ENCODE assay signal across 9 cellular contexts in the genomic region with DNA sequence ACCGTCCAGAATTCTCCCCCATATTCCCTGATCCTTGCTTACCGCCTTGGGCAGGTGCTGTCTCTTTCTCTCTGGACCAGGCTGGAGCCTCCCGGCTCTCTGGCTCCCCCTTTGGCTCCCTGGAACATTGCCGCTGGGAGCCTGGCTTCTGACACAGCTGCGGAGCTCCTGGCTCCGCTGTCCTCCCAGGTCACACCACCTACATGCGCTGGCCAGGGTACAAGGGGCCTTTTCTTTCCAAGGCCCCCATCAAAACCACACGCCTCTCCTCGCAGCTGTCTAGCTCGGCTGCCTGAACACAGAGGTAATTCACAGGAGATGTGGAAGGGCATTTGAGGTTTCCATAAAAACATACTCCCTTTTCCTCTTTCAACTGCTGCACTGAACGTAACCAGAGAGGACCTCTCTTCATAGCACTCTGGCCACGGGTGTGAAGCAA. TPM values are rescaled to one million over a fixed set of nuclear protein-coding genes. Genes with fewer than 3 reads are reported as not detected.
DNase-seq lines count a peak whose midpoint lies in the region; ATAC-seq and TF ChIP-seq lines count a peak whose summit lies in the region.
"Had no signal": no experiment of that assay in that cellular context is flagged by ENCODE, and none has a peak within 500 bp of the region (broad histone marks: within the 10 kb centered on the region; RNA-seq: fewer than 3 reads in every experiment).

No MANE protein-coding gene starts in this region.

- no peaks in the 10 kb centered on the region for H3K9me3 ChIP-seq in OCI-LY7 (ENCODE audit: low read length)

- no peak for TF ChIP-seq EP300 in Ishikawa (IDR thresholded peaks at IDR 0.05; ENCODE audit: borderline replicate concordance)

- peaks cover 3% of the 10 kb centered on the region for H3K27me3 ChIP-seq in kidney epithelial cell (ENCODE audit: control insufficient read depth, insufficient read depth, low read length)

- no peak for ATAC-seq in GM18519 (IDR thresholded peaks at IDR 0.05; ENCODE audit: low FRiP score, unreplicated experiment)

- POLR2A ChIA-PET in OCI-LY7 (lab: Charles Lee) = no interaction called here
- POLR2A ChIA-PET in MCF 10A (lab: Yijun Ruan, JAX) = interaction anchor here (0.5 kb wide), 1 partner anchor 230 kb away, joined by 5 read pairs; no protein-coding TSS in a partner anchor

- no peak overlapping the region for H2AFZ ChIP-seq in OCI-LY7 (ENCODE audit: low read length)

- CTCF ChIA-PET in OCI-LY7 (lab: Charles Lee; ENCODE audit: unreplicated experiment) (interaction anchor here (0.7 kb wide), 1 partner anchor 9 kb away, joined by 3 read pairs; no protein-coding TSS in a partner anchor), MCF 10A (lab: Yijun Ruan, JAX) (interaction anchor here (0.5 to 7.5 kb wide), 38 partner anchors 10 to 1188 kb away, joined by 3 to 88 read pairs (median 3); no protein-coding TSS in a partner anchor)

- H4K20me1 ChIP-seq in OCI-LY7 (ENCODE audit: insufficient read depth, low read length) = no peaks in the 10 kb centered on the region

- H3K4me3 Mint-ChIP-seq in MCF 10A (ENCODE audit: unreplicated experiment) = no peak overlapping the region

- H3K36me3 ChIP-seq in OCI-LY7 (ENCODE audit: insufficient read depth, low read length) (no peaks in the 10 kb centered on the region), kidney epithelial cell (ENCODE audit: control insufficient read depth, insufficient read depth, low read length) (no peaks in the 10 kb centered on the region)

- no peaks in the 10 kb centered on the region for H3K4me1 Mint-ChIP-seq in MCF 10A (ENCODE audit: insufficient read depth, unreplicated experiment)

- no peak overlapping the region for H3K4me2 ChIP-seq in OCI-LY7 (ENCODE audit: low read length)

- H3K27ac ChIP-seq in OCI-LY7 (ENCODE audit: low read depth, low read length, poor library complexity, severe bottlenecking) (no peak overlapping the region), substantia nigra (ENCODE audit: low read depth, low read length, poor library complexity, severe bottlenecking) (no peak overlapping the region)

- no peak overlapping the region for H3K27ac Mint-ChIP-seq in MCF 10A (ENCODE audit: low read depth, unreplicated experiment)
- H3K27ac Mint-ChIP-seq: CD4-positive, alpha-beta memory T cell had no signal

- intact Hi-C loops in OCI-LY7 (cut with micrococcal nuclease; ENCODE audit: unreplicated experiment) = no loop called here
- intact Hi-C loops in MCF 10A (cut with micrococcal nuclease) = no loop called here

- H3K4me3 ChIP-seq in OCI-LY7 (ENCODE audit: low read depth, low read length, poor library complexity, severe bottlenecking) = no peak overlapping the region
- no peak overlapping the region for H3K4me3 ChIP-seq in kidney epithelial cell (ENCODE audit: low read depth, low read length)

- TF ChIP-seq RAD21 in Ishikawa (IDR thresholded peaks at IDR 0.05; ENCODE audit: low read depth) = peak; percentile 61

- no peaks in the 10 kb centered on the region for H3K27me3 Mint-ChIP-seq in MCF 10A (ENCODE audit: insufficient read depth, unreplicated experiment)

- TF ChIP-seq CTCF in OCI-LY7 (conservative IDR thresholded peaks at IDR 0.05; ENCODE audit: low read length) (peak; percentile 65), MCF 10A (IDR thresholded peaks at IDR 0.05; ENCODE audit: unreplicated experiment) (peak; percentile 94), kidney epithelial cell (IDR thresholded peaks at IDR 0.05; ENCODE audit: insufficient read depth, low read length, poor library complexity, severe bottlenecking) (peak; percentile 93)

- H3K9me3 Mint-ChIP-seq in MCF 10A (ENCODE audit: unreplicated experiment) = peaks cover 2% of the 10 kb centered on the region

- no peaks in the 10 kb centered on the region for H3K4me1 ChIP-seq in OCI-LY7 (ENCODE audit: insufficient read depth, low read length, poor library complexity, severe bottlenecking)

- DNase-seq in activated CD8-positive, alpha-beta memory T cell treated with anti-CD3 and anti-CD28 coated beads for 24 hours = peak; percentile 63
- no peak for DNase-seq in activated CD8-positive, alpha-beta memory T cell treated with anti-CD3 and anti-CD28 coated beads, Interleukin-2, amount 50 U/mL, for 48 hours
- DNase-seq in OCI-LY7 (ENCODE audit: low spot score) (peak; percentile 13), MCF 10A (ENCODE audit: unreplicated experiment) (peak; percentile 81), kidney epithelial cell (ENCODE audit: low read depth) (no peak), substantia nigra (lab: John Stamatoyannopoulos, UW) (peak in 32 of 49 donors; percentile 10 to 68 (median 42))

- H3K79me2 ChIP-seq in OCI-LY7 (ENCODE audit: insufficient read depth, low read depth, low read length) = no peaks in the 10 kb centered on the region

- H3K9me2 ChIP-seq in OCI-LY7 (ENCODE audit: insufficient read depth, low read length) = no peaks in the 10 kb centered on the region

- no peaks in the 10 kb centered on the region for H3K36me3 Mint-ChIP-seq in MCF 10A (ENCODE audit: insufficient read depth, unreplicated experiment)
- H3K36me3 Mint-ChIP-seq: CD4-positive, alpha-beta memory T cell had no signal

- BruUV-seq in OCI-LY7 (replicated peaks; lab: Mats Ljungman, UMichigan) (no TSS peak), MCF 10A (replicated peaks; lab: Mats Ljungman, UMichigan) (no TSS peak)

TF ChIP-seq in Ishikawa, 13 proteins besides CTCF, POLR2A, EP300 and RAD21:
- TF ChIP-seq FOXM1 (IDR thresholded peaks at IDR 0.05; ENCODE audit: borderline replicate concordance, low read depth) = no peak
- TF ChIP-seq, protein P1, sequence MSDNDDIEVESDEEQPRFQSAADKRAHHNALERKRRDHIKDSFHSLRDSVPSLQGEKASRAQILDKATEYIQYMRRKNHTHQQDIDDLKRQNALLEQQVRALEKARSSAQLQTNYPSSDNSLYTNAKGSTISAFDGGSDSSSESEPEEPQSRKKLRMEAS (IDR thresholded peaks at IDR 0.05) = peak; percentile 32; the same call in 1 of the 2 replicates
TF ChIP-seq in Ishikawa: peak in this region for 1.

RNA-seq across cellular contexts. Expression of a gene that starts 7.5 kb away (rescaled TPM):
- not detected in 2 replicates for total RNA-seq in OCI-LY7 (2014; rRNA removed; shearing (Covaris generic))
- total RNA-seq in OCI-LY7 (2022) = not detected in 2 replicates
- not detected in 2 replicates for total RNA-seq in MCF 10A (2022)
- 1.0 and 1.1 TPM in 2 replicates for total RNA-seq in kidney epithelial cell
- total RNA-seq: CD4-positive, alpha-beta memory T cell had no signal

Comparison
In these comparisons a context has a peak if more than half of its experiments do, and no peak if none do; other contexts are left out.
1. DNase-seq: peak in activated CD8-positive, alpha-beta memory T cell treated with anti-CD3 and anti-CD28 coated beads for 24 hours (single experiment), OCI-LY7 (single experiment), MCF 10A (single experiment) and substantia nigra (32 of 49); none in activated CD8-positive, alpha-beta memory T cell treated with anti-CD3 and anti-CD28 coated beads, Interleukin-2, amount 50 U/mL, for 48 hours (single experiment) and kidney epithelial cell (single experiment).
2. Peak in every context shown above with its lines, with median percentiles within 50 percentile points of each other: CTCF ChIP-seq.